In genomic region chr1:224616761-224617409, GRCh38 we compare ENCODE assay signal across 1 cellular context.
TF ChIP-seq lines count a peak whose summit lies in the region.

No MANE protein-coding gene starts in this region.

TF ChIP-seq in WTC11, 78 proteins besides CTCF, POLR2A, EP300 and RAD21 (continued from another document):
- TF ChIP-seq E2F5 (CRISPR knock-in tag; IDR thresholded peaks at IDR 0.05): no peak
- no peak for TF ChIP-seq SP1 (CRISPR knock-in tag; conservative IDR thresholded peaks at IDR 0.05)
- no peak for TF ChIP-seq SMAD4 (CRISPR knock-in tag; IDR thresholded peaks at IDR 0.05)
- TF ChIP-seq FOXJ3 (CRISPR knock-in tag; IDR thresholded peaks at IDR 0.05; ENCODE audit: borderline replicate concordance): no peak
- peak; percentile 24; the same call in 1 of the 2 replicates for TF ChIP-seq USF1 (CRISPR knock-in tag; IDR thresholded peaks at IDR 0.05)
- TF ChIP-seq NFATC4 (CRISPR knock-in tag; IDR thresholded peaks at IDR 0.05): no peak
- no peak for TF ChIP-seq ZNF512 (CRISPR knock-in tag; IDR thresholded peaks at IDR 0.05; ENCODE audit: borderline replicate concordance)
- no peak for TF ChIP-seq TCF7 (CRISPR knock-in tag; IDR thresholded peaks at IDR 0.05; ENCODE audit: low read depth)
- no peak for TF ChIP-seq TEAD1 (CRISPR knock-in tag; IDR thresholded peaks at IDR 0.05)
- no peak for TF ChIP-seq PREB (CRISPR knock-in tag; IDR thresholded peaks at IDR 0.05; ENCODE audit: borderline replicate concordance)
- TF ChIP-seq NR2C2 (CRISPR knock-in tag; IDR thresholded peaks at IDR 0.05): peak; percentile 46; the same call in 1 of the 2 replicates
- TF ChIP-seq FOXK1 (CRISPR knock-in tag; IDR thresholded peaks at IDR 0.05): no peak
- TF ChIP-seq CREB1 (CRISPR knock-in tag; IDR thresholded peaks at IDR 0.05): 0 out of 2 replicates have a peak, but pooled peaks have one; percentile 74
- no peak for TF ChIP-seq ZBTB21 (CRISPR knock-in tag; IDR thresholded peaks at IDR 0.05; ENCODE audit: borderline replicate concordance)
- TF ChIP-seq ZNF263 (CRISPR knock-in tag; IDR thresholded peaks at IDR 0.05; ENCODE audit: low read depth): no peak
- TF ChIP-seq E2F4 (CRISPR knock-in tag; IDR thresholded peaks at IDR 0.05; ENCODE audit: borderline replicate concordance, low read depth): no peak
- TF ChIP-seq ZNF281 (CRISPR knock-in tag; IDR thresholded peaks at IDR 0.05): 0 out of 2 replicates have a peak, but pooled peaks have one; percentile 29
- TF ChIP-seq ZNF423 (CRISPR knock-in tag; IDR thresholded peaks at IDR 0.05): no peak
- TF ChIP-seq PRRX2 (CRISPR knock-in tag; IDR thresholded peaks at IDR 0.05): no peak
- 0 out of 2 replicates have a peak, but pooled peaks have one; percentile 54 for TF ChIP-seq TP53 (CRISPR knock-in tag; IDR thresholded peaks at IDR 0.05)
- no peak for TF ChIP-seq CREM (CRISPR knock-in tag; IDR thresholded peaks at IDR 0.05)
- no peak; the same call in 1 of the 2 replicates for TF ChIP-seq ARID4B (CRISPR knock-in tag; IDR thresholded peaks at IDR 0.05; ENCODE audit: borderline replicate concordance)
- no peak for TF ChIP-seq ZNF232 (CRISPR knock-in tag; IDR thresholded peaks at IDR 0.05)
- TF ChIP-seq FOXP4 (CRISPR knock-in tag; IDR thresholded peaks at IDR 0.05): no peak; the same call in 1 of the 2 replicates
- no peak for TF ChIP-seq ZNF671 (CRISPR knock-in tag; IDR thresholded peaks at IDR 0.05)
- peak; percentile 35; the same call in 1 of the 2 replicates for TF ChIP-seq NFE2L1 (CRISPR knock-in tag; IDR thresholded peaks at IDR 0.05)
- no peak for TF ChIP-seq ZMAT4 (CRISPR knock-in tag; IDR thresholded peaks at IDR 0.05)
- TF ChIP-seq MLX (CRISPR knock-in tag; IDR thresholded peaks at IDR 0.05): no peak
- TF ChIP-seq MXD4 (CRISPR knock-in tag; IDR thresholded peaks at IDR 0.05; ENCODE audit: borderline replicate concordance): no peak
- no peak for TF ChIP-seq ATF6 (CRISPR knock-in tag; IDR thresholded peaks at IDR 0.05)
- no peak; the same call in 1 of the 2 replicates for TF ChIP-seq ZNF219 (CRISPR knock-in tag; IDR thresholded peaks at IDR 0.05; ENCODE audit: borderline replicate concordance)
- no peak for TF ChIP-seq GRHL2 (CRISPR knock-in tag; IDR thresholded peaks at IDR 0.05; ENCODE audit: insufficient replicate concordance, severe bottlenecking)
